In the genomic region with DNA sequence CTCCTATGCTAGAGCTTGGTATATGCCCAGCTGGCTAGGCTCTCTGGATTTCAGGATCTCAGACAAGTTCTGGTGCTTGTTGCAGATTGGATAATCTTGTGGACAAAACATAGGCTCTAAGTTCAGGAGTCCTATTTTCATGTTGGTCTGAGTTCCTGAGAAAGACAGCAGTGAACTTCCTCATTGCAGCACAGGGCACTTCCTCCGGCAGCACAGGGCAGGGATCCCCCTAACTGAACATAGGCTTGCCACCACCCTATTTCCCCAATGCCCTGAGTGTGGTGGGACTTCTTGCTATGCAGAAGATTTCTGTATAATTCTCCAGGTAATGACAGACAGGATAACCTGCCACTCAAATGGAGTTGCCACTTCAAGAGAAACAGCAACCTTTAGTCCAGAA, we compare ENCODE assay signal across 1 cellular context.
TF ChIP-seq lines count a peak whose summit lies in the region.

No MANE protein-coding gene starts in this region.

TF ChIP-seq in GM12878, 131 proteins besides CTCF, POLR2A, EP300 and RAD21 (continued from another document):
- peak; percentile 15; the same call in 1 of the 2 replicates for TF ChIP-seq ZNF592 (IDR thresholded peaks at IDR 0.05)
- 0 out of 2 replicates have a peak, but pooled peaks have one; percentile 15 for TF ChIP-seq IKZF1 (conservative IDR thresholded peaks at IDR 0.05)
- TF ChIP-seq MEF2B (IDR thresholded peaks at IDR 0.05; ENCODE audit: partially characterized antibody, poor library complexity, severe bottlenecking) = no peak
- no peak for TF ChIP-seq LARP7 (IDR thresholded peaks at IDR 0.05)
- no peak for TF ChIP-seq ZBTB4 (CRISPR knock-in tag; IDR thresholded peaks at IDR 0.05)
- peak; percentile 60; the same call in 1 of the 2 replicates for TF ChIP-seq ZNF687 (IDR thresholded peaks at IDR 0.05)
- no peak for TF ChIP-seq HCFC1 (IDR thresholded peaks at IDR 0.05; ENCODE audit: low read length)
- TF ChIP-seq, protein P1, sequence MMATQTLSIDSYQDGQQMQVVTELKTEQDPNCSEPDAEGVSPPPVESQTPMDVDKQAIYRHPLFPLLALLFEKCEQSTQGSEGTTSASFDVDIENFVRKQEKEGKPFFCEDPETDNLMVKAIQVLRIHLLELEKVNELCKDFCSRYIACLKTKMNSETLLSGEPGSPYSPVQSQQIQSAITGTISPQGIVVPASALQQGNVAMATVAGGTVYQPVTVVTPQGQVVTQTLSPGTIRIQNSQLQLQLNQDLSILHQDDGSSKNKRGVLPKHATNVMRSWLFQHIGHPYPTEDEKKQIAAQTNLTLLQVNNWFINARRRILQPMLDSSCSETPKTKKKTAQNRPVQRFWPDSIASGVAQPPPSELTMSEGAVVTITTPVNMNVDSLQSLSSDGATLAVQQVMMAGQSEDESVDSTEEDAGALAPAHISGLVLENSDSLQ (IDR thresholded peaks at IDR 0.05) = peak; percentile 65
- TF ChIP-seq ATF7 (IDR thresholded peaks at IDR 0.05; ENCODE audit: low read depth) = no peak
- no peak for TF ChIP-seq NFIC (IDR thresholded peaks at IDR 0.05; ENCODE audit: low read depth, low read length)
- no peak for TF ChIP-seq CREB1 (IDR thresholded peaks at IDR 0.05; ENCODE audit: low read depth)
- TF ChIP-seq ZBTB11 (CRISPR knock-in tag; IDR thresholded peaks at IDR 0.05) = no peak
- TF ChIP-seq ETV6 (conservative IDR thresholded peaks at IDR 0.05 in 1 of 2, IDR thresholded peaks at IDR 0.05 in 1 of 2; ENCODE audit: borderline replicate concordance in 1 of 2, low read depth in 1 of 2) = peak in 1 of 2 experiments; percentile 29; a peak in 1 of 4 replicates
- no peak for TF ChIP-seq TCF7 (IDR thresholded peaks at IDR 0.05; ENCODE audit: borderline replicate concordance)
- TF ChIP-seq, protein P2, sequence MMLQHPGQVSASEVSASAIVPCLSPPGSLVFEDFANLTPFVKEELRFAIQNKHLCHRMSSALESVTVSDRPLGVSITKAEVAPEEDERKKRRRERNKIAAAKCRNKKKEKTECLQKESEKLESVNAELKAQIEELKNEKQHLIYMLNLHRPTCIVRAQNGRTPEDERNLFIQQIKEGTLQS (IDR thresholded peaks at IDR 0.05; ENCODE audit: borderline replicate concordance, extremely low read depth, low read depth, low read length) = no peak
- TF ChIP-seq ZBTB33 (IDR thresholded peaks at IDR 0.05) = no peak
- no peak for TF ChIP-seq RBBP5 (conservative IDR thresholded peaks at IDR 0.05)
- no peak for TF ChIP-seq FOXK2 (IDR thresholded peaks at IDR 0.05)
- no peak for TF ChIP-seq KLF5 (IDR thresholded peaks at IDR 0.05; ENCODE audit: partially characterized antibody)
- no peak for TF ChIP-seq ASH2L (IDR thresholded peaks at IDR 0.05; ENCODE audit: borderline replicate concordance, low read depth)
- peak; percentile 13; the same call in 1 of the 2 replicates for TF ChIP-seq MTA2 (IDR thresholded peaks at IDR 0.05; ENCODE audit: low read depth)
- TF ChIP-seq, protein P3, sequence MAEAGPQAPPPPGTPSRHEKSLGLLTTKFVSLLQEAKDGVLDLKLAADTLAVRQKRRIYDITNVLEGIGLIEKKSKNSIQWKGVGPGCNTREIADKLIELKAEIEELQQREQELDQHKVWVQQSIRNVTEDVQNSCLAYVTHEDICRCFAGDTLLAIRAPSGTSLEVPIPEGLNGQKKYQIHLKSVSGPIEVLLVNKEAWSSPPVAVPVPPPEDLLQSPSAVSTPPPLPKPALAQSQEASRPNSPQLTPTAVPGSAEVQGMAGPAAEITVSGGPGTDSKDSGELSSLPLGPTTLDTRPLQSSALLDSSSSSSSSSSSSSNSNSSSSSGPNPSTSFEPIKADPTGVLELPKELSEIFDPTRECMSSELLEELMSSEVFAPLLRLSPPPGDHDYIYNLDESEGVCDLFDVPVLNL (IDR thresholded peaks at IDR 0.05; ENCODE audit: low read depth, low read length) = no peak
- TF ChIP-seq, protein P4, sequence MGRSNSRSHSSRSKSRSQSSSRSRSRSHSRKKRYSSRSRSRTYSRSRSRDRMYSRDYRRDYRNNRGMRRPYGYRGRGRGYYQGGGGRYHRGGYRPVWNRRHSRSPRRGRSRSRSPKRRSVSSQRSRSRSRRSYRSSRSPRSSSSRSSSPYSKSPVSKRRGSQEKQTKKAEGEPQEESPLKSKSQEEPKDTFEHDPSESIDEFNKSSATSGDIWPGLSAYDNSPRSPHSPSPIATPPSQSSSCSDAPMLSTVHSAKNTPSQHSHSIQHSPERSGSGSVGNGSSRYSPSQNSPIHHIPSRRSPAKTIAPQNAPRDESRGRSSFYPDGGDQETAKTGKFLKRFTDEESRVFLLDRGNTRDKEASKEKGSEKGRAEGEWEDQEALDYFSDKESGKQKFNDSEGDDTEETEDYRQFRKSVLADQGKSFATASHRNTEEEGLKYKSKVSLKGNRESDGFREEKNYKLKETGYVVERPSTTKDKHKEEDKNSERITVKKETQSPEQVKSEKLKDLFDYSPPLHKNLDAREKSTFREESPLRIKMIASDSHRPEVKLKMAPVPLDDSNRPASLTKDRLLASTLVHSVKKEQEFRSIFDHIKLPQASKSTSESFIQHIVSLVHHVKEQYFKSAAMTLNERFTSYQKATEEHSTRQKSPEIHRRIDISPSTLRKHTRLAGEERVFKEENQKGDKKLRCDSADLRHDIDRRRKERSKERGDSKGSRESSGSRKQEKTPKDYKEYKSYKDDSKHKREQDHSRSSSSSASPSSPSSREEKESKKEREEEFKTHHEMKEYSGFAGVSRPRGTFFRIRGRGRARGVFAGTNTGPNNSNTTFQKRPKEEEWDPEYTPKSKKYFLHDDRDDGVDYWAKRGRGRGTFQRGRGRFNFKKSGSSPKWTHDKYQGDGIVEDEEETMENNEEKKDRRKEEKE (IDR thresholded peaks at IDR 0.05) = no peak
- no peak for TF ChIP-seq SIN3A (IDR thresholded peaks at IDR 0.05; ENCODE audit: low read depth, low read length)
TF ChIP-seq in GM12878: peak in this region for 7.
